ENCODE assay signal across 9 cellular contexts in the genomic region with DNA sequence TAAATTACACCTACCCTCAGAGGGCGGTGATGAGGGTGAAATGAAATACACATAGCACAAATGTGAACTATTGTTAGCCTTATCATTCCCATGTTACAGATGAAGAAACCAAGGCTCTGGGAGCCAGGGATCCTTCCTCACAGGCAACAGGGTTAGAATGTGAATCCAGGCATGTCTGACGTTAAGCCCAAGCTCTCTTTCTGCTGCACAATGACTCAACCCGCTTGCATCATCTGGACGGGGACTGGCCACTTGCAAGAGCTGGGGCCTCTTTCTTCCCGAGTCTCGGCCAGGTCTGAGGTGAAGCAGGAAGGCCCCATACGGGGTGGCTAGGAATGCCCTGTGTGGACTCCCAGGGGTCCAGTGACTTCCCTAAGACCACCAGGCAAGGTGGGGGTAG.
DNase-seq lines count a peak whose midpoint lies in the region; ATAC-seq, FAIRE-seq and TF ChIP-seq lines count a peak whose summit lies in the region.
"Had no signal": no experiment of that assay in that cellular context is flagged by ENCODE, and none has a peak within 500 bp of the region (broad histone marks: within the 10 kb centered on the region; RNA-seq: fewer than 3 reads in every experiment).

No MANE protein-coding gene starts in this region.

- no peaks in the 10 kb centered on the region for H4K20me1 ChIP-seq in HepG2 (ENCODE audit: insufficient read depth, low read length)

- in situ Hi-C loops in HepG2 (cut with HindIII; ENCODE audit: extremely low pct_ligation_motif_present, low pct_unique_long_range_greater_than_20kb): no loop called here

- H3K9me3 Mint-ChIP-seq in stimulated activated memory B cell treated with anti-CD40 and anti-IgM and Interleukin-4, amounts not matched to agents 10 μg/mL and 1 μg/mL and 100 μg/mL, for 72 hours: no peaks in the 10 kb centered on the region
- H3K9me3 Mint-ChIP-seq: activated T-helper 17 cell treated with anti-CD3 and anti-CD28 coated beads, Interleukin-2, amount 50 U/mL, for 72 hours had no signal

- no peak for TF ChIP-seq POLR2A in HepG2 (IDR thresholded peaks at IDR 0.05; ENCODE audit: insufficient read depth in 1 of 2, low read depth in 2 of 2, low read length in 2 of 2)

- TF ChIP-seq RAD21 in HepG2 (CRISPR knock-in tag; IDR thresholded peaks at IDR 0.05): no peak

- WGBS in HepG2 (ENCODE audit: low lambda C conversion rate): 77% methylated on average over 4 of the region's 7 CpGs

- POLR2A ChIA-PET in HEK293 (lab: Yijun Ruan, JAX): no interaction called here
- POLR2A ChIA-PET in HepG2 (lab: Yijun Ruan, JAX): no interaction called here

- H3K36me3 ChIP-seq in HEK293 (ENCODE audit: control insufficient read depth in 2 of 2, insufficient read depth in 1 of 2, low read length in 2 of 2) (peaks cover 0 to 5% of the 10 kb centered on the region in 2 experiments; a peak in 1 of 3 replicates), RWPE2 (ENCODE audit: low read depth) (no peaks in the 10 kb centered on the region; the same call in 1 of the 2 replicates), HepG2 (replicated peaks in 1 of 2; ENCODE audit: control insufficient read depth in 1 of 2, insufficient read depth in 2 of 2, low read length in 2 of 2) (peaks cover 17 to 46% of the 10 kb centered on the region in 2 experiments; a peak in 4 of 5 replicates)

- no peaks in the 10 kb centered on the region for H3K79me2 ChIP-seq in HepG2 (ENCODE audit: insufficient read depth, low read length)

- no TSS peak for BruUV-seq in HepG2 (replicated peaks; lab: Mats Ljungman, UMichigan)

- H3K27me3 ChIP-seq in RWPE2 (ENCODE audit: insufficient read depth, poor library complexity, severe bottlenecking) (no peaks in the 10 kb centered on the region), HepG2 (ENCODE audit: control insufficient read depth in 1 of 2, insufficient read depth in 2 of 2, low read length in 2 of 2) (no peaks in the 10 kb centered on the region)

- peaks cover 46% of the 10 kb centered on the region for H3K4me1 Mint-ChIP-seq in stimulated activated memory B cell treated with anti-CD40 and anti-IgM and Interleukin-4, amounts not matched to agents 10 μg/mL and 1 μg/mL and 100 μg/mL, for 72 hours

- no peaks in the 10 kb centered on the region for H3K27me3 Mint-ChIP-seq in stimulated activated memory B cell treated with anti-CD40 and anti-IgM and Interleukin-4, amounts not matched to agents 10 μg/mL and 1 μg/mL and 100 μg/mL, for 72 hours
- H3K27me3 Mint-ChIP-seq: activated T-helper 17 cell treated with anti-CD3 and anti-CD28 coated beads, Interleukin-2, amount 50 U/mL, for 72 hours had no signal

- H3K9me3 ChIP-seq in HEK293 (ENCODE audit: control insufficient read depth, insufficient read depth, low read depth, low read length) (no peaks in the 10 kb centered on the region), RWPE2 (ENCODE audit: severe bottlenecking) (no peaks in the 10 kb centered on the region), HepG2 (ENCODE audit: low read length) (no peaks in the 10 kb centered on the region)

- H3K4me1 ChIP-seq in HEK293 (ENCODE audit: control insufficient read depth, insufficient read depth, low read length) (peaks cover 3% of the 10 kb centered on the region; the same call in 1 of the 2 replicates), RWPE2 (ENCODE audit: insufficient read depth, poor library complexity, severe bottlenecking) (peaks cover 2% of the 10 kb centered on the region), HepG2 (ENCODE audit: insufficient read depth, low read length) (no peaks in the 10 kb centered on the region)

- DNase-seq in RWPE2 (ENCODE audit: low spot score) (no peak), fibroblast of pulmonary artery (ENCODE audit: low read depth) (peak; percentile 97), urothelium cell line (ENCODE audit: low spot score) (peak; percentile 78), HepG2 (ENCODE audit: low spot score) (no peak), hippocampal formation (lab: John Stamatoyannopoulos, UW) (no peak)
- DNase-seq: midbrain had no signal

- ATAC-seq in RWPE2 (ENCODE audit: low read depth): peak; percentile 92
- no peak for ATAC-seq in HepG2
- ATAC-seq in stimulated activated memory B cell treated with anti-CD40 and anti-IgM and Interleukin-4, amounts not matched to agents 10 μg/mL and 1 μg/mL and 100 μg/mL, for 72 hours: no peak
- ATAC-seq: activated T-helper 17 cell treated with anti-CD3 and anti-CD28 coated beads, Interleukin-2, amount 50 U/mL, for 72 hours had no signal

- no peak overlapping the region for H3K4me3 Mint-ChIP-seq in stimulated activated memory B cell treated with anti-CD40 and anti-IgM and Interleukin-4, amounts not matched to agents 10 μg/mL and 1 μg/mL and 100 μg/mL, for 72 hours
- H3K4me3 Mint-ChIP-seq: activated T-helper 17 cell treated with anti-CD3 and anti-CD28 coated beads, Interleukin-2, amount 50 U/mL, for 72 hours had no signal

- CTCF ChIA-PET in HEK293 (lab: Yijun Ruan, JAX) (interaction anchor here (0.7 kb wide), 1 partner anchor 136 kb away, joined by 3 read pairs; no protein-coding TSS in a partner anchor), HepG2 (lab: Yijun Ruan, JAX; ENCODE audit: low intra/inter-chr PET ratio, low total read pairs) (no interaction called here)

- no peak for FAIRE-seq in urothelium cell line (lab: Jason Lieb, UNC)
- no peak for FAIRE-seq in HepG2 (lab: Jason Lieb, UNC)

- no peak overlapping the region for H2AFZ ChIP-seq in HepG2 (ENCODE audit: low read length)

- H3K27ac ChIP-seq in HEK293 (ENCODE audit: extremely low read depth, low read depth, low read length) (no peak overlapping the region), RWPE2 (ENCODE audit: poor library complexity, severe bottlenecking) (no peak overlapping the region), HepG2 (ENCODE audit: extremely low read length, insufficient read depth, low read length) (no peak overlapping the region)

- no peak overlapping the region for H3K27ac Mint-ChIP-seq in stimulated activated memory B cell treated with anti-CD40 and anti-IgM and Interleukin-4, amounts not matched to agents 10 μg/mL and 1 μg/mL and 100 μg/mL, for 72 hours
- H3K27ac Mint-ChIP-seq: activated T-helper 17 cell treated with anti-CD3 and anti-CD28 coated beads, Interleukin-2, amount 50 U/mL, for 72 hours had no signal

- peaks cover 61% of the 10 kb centered on the region for H3K36me3 Mint-ChIP-seq in stimulated activated memory B cell treated with anti-CD40 and anti-IgM and Interleukin-4, amounts not matched to agents 10 μg/mL and 1 μg/mL and 100 μg/mL, for 72 hours

- H3K4me3 ChIP-seq in HEK293 (ENCODE audit: low read depth, low read length) (no peak overlapping the region), RWPE2 (ENCODE audit: severe bottlenecking) (no peak overlapping the region), fibroblast of pulmonary artery (replicated peaks; ENCODE audit: low read depth, low read length) (no peak overlapping the region), HepG2 (replicated peaks in 1 of 3; ENCODE audit: insufficient read depth in 1 of 3, low read depth in 2 of 3, low read length in 3 of 3) (no peak overlapping the region)

- no peak overlapping the region for H3K4me2 ChIP-seq in HepG2 (ENCODE audit: low read depth, low read length)

- TF ChIP-seq EP300 in HepG2 (IDR thresholded peaks at IDR 0.05; ENCODE audit: low read depth in 2 of 2, low read length in 2 of 2) (no peak), HepG2 (CRISPR knock-in tag; IDR thresholded peaks at IDR 0.05; ENCODE audit: borderline replicate concordance) (no peak)

- H3K9ac ChIP-seq in HepG2 (ENCODE audit: insufficient read depth, low read depth, low read length): no peak overlapping the region

- TF ChIP-seq CTCF in HEK293 (tag by site-specific recombination; IDR thresholded peaks at IDR 0.05): no peak
- TF ChIP-seq CTCF in RWPE2 (IDR thresholded peaks at IDR 0.05; ENCODE audit: poor library complexity, severe bottlenecking): no peak
- no peak for TF ChIP-seq CTCF in fibroblast of pulmonary artery (IDR thresholded peaks at IDR 0.05; ENCODE audit: low read length, missing control alignments)
- TF ChIP-seq CTCF in HepG2 (CRISPR knock-in tag; IDR thresholded peaks at IDR 0.05): no peak

- intact Hi-C loops in HepG2 (cut with micrococcal nuclease; ENCODE audit: unreplicated experiment): no loop called here

TF ChIP-seq in HepG2, 621 proteins besides CTCF, POLR2A, EP300 and RAD21 (continues in another document):
- TF ChIP-seq ZNF441 (CRISPR knock-in tag; IDR thresholded peaks at IDR 0.05; ENCODE audit: borderline replicate concordance): no peak
- TF ChIP-seq ZNF577 (CRISPR knock-in tag; IDR thresholded peaks at IDR 0.05; ENCODE audit: borderline replicate concordance, low read depth): no peak
- TF ChIP-seq TCF12 (IDR thresholded peaks at IDR 0.05): no peak
- TF ChIP-seq TCF12 (CRISPR knock-in tag; IDR thresholded peaks at IDR 0.05): no peak
- TF ChIP-seq ZNF776 (CRISPR knock-in tag; IDR thresholded peaks at IDR 0.05): no peak
- no peak for TF ChIP-seq ELF4 (CRISPR knock-in tag; IDR thresholded peaks at IDR 0.05; ENCODE audit: borderline replicate concordance)
- no peak for TF ChIP-seq ZNF777 (CRISPR knock-in tag; IDR thresholded peaks at IDR 0.05)
- TF ChIP-seq DNMT3B (CRISPR knock-in tag; conservative IDR thresholded peaks at IDR 0.05): no peak
- TF ChIP-seq WIZ (CRISPR knock-in tag; IDR thresholded peaks at IDR 0.05): no peak

Comparison
In these comparisons a context has a peak if more than half of its experiments do, and no peak if none do; other contexts are left out.
1. DNase-seq: peak in fibroblast of pulmonary artery (single experiment) and urothelium cell line (single experiment); none in RWPE2 (single experiment), HepG2 (single experiment) and hippocampal formation (0 of 2).